Comparison of ENCODE assay signal across 9 cellular contexts in genomic region chr17:48478224-48479013, GRCh38. TPM values are rescaled to one million over a fixed set of nuclear protein-coding genes. Genes with fewer than 3 reads are reported as not detected.
A peak's percentile ranks its signal among the peaks of the same experiment; 100 is the strongest.
DNase-seq lines count a peak whose midpoint lies in the region; ATAC-seq, FAIRE-seq and TF ChIP-seq lines count a peak whose summit lies in the region.
"Had no signal": no experiment of that assay in that cellular context is flagged by ENCODE, and none has a peak within 500 bp of the region (broad histone marks: within the 10 kb centered on the region; RNA-seq: fewer than 3 reads in every experiment).

No MANE protein-coding gene starts in this region.

- TF ChIP-seq EP300 in K562 (IDR thresholded peaks at IDR 0.05; ENCODE audit: low read length), result peak; percentile 90

- DNase-seq in GM12864 (ENCODE audit: low read depth) (peak; percentile 81), K562 (ENCODE audit: extremely low read depth in 1 of 4, low spot score in 3 of 4) (peak; percentile 63 to 90 (median 72)), SK-N-DZ (ENCODE audit: low spot score) (no peak), NCI-H748 (lab: John Stamatoyannopoulos, UW; ENCODE audit: unreplicated experiment) (no peak), RCC 7860 (ENCODE audit: low spot score) (no peak), thyroid gland (no peak)

- WGBS in K562 (ENCODE audit: insufficient coverage, low coverage, missing lambda C conversion rate), result 11% methylated on average over 9 of the region's 9 CpGs
- 78 to 81% methylated on average over 9 of the region's 9 CpGs for WGBS in thyroid gland, 2 donors

- no peaks in the 10 kb centered on the region for H3K27me3 ChIP-seq in K562 (ENCODE audit: control insufficient read depth in 2 of 2, insufficient read depth in 2 of 2, low read length in 2 of 2)
- H3K27me3 ChIP-seq in thyroid gland, result no peaks in the 10 kb centered on the region

- no peaks in the 10 kb centered on the region for H3K9me1 ChIP-seq in K562 (ENCODE audit: control insufficient read depth, insufficient read depth, low read length)

- H4K20me1 ChIP-seq in K562 (replicated peaks; ENCODE audit: control insufficient read depth, insufficient read depth, low read length), result no peaks in the 10 kb centered on the region

- peak in 1 of 2 experiments; percentile 19; a peak in 1 of 4 replicates for TF ChIP-seq RAD21 in K562 (CRISPR knock-in tag; conservative IDR thresholded peaks at IDR 0.05 in 1 of 2, IDR thresholded peaks at IDR 0.05 in 1 of 2)

- peak overlapping the region; percentile 76 for H3K27ac ChIP-seq in K562 (ENCODE audit: extremely low read depth, low read depth, low read length)
- H3K27ac ChIP-seq in thyroid gland, result no peak overlapping the region

- H3K9me3 ChIP-seq in K562 (replicated peaks; ENCODE audit: control insufficient read depth, insufficient read depth, low read depth, low read length) (no peaks in the 10 kb centered on the region), thyroid gland (no peaks in the 10 kb centered on the region)

- peak overlapping the region; percentile 73 for H2AFZ ChIP-seq in K562 (ENCODE audit: low read depth, low read length)

- in situ Hi-C loops in K562 (cut with MboI), result no loop called here

- CTCF ChIA-PET in K562 (lab: Yijun Ruan, JAX; ENCODE audit: low intra/inter-chr PET ratio), result interaction anchor here (0.7 kb wide), 2 partner anchors 63 to 116 kb away, joined by 3 read pairs; no protein-coding TSS in a partner anchor

- no peaks in the 10 kb centered on the region for H3K36me3 ChIP-seq in K562 (ENCODE audit: control insufficient read depth, insufficient read depth, low read length)
- no peaks in the 10 kb centered on the region for H3K36me3 ChIP-seq in thyroid gland

- ATAC-seq in GM19455 (IDR thresholded peaks at IDR 0.05; ENCODE audit: unreplicated experiment) (peak; percentile 64), HG03460 (IDR thresholded peaks at IDR 0.05; ENCODE audit: unreplicated experiment) (peak; percentile 87), K562 (peak; percentile 96)

- FAIRE-seq in K562 (lab: Jason Lieb, UNC) (peak; percentile 95), RCC 7860 (lab: Jason Lieb, UNC) (no peak)
- FAIRE-seq: bronchial epithelial cell had no signal

- BruUV-seq in K562 (replicated peaks; lab: Mats Ljungman, UMichigan), result no TSS peak

- peak overlapping the region; percentile 37 for H3K4me2 ChIP-seq in K562 (ENCODE audit: insufficient read depth, low read length)

- intact Hi-C loops in K562 (cut with micrococcal nuclease) (no loop called here), thyroid gland (cut with DNase I) (no loop called here)

- TF ChIP-seq POLR2A in K562 (conservative IDR thresholded peaks at IDR 0.05) (no peak), thyroid gland (IDR thresholded peaks at IDR 0.05) (no peak)

- H3K9ac ChIP-seq in K562 (ENCODE audit: insufficient read depth in 1 of 2, low read depth in 2 of 2, low read length in 2 of 2), result peak overlapping the region in 1 of 2 experiments; percentile 53; a peak in 2 of 4 replicates

- peak; percentile 29 for TF ChIP-seq CTCF in GM12864 (IDR thresholded peaks at IDR 0.05; ENCODE audit: low read depth, low read length, missing control alignments)
- peak in 1 of 3 experiments; percentile 12; a peak in 1 of 6 replicates for TF ChIP-seq CTCF in K562 (IDR thresholded peaks at IDR 0.05 in 2 of 3, conservative IDR thresholded peaks at IDR 0.05 in 1 of 3; ENCODE audit: insufficient read depth in 2 of 3, low read depth in 1 of 3, low read length in 3 of 3)
- no peak for TF ChIP-seq CTCF in thyroid gland (IDR thresholded peaks at IDR 0.05)

- H3K4me1 ChIP-seq in K562 (replicated peaks in 1 of 2; ENCODE audit: control insufficient read depth in 2 of 2, insufficient read depth in 2 of 2, low read length in 2 of 2) (peaks cover 5 to 38% of the 10 kb centered on the region in 2 experiments; a peak in 4 of 5 replicates), thyroid gland (no peaks in the 10 kb centered on the region)

- no peak overlapping the region for H3K4me3 ChIP-seq in GM12864 (ENCODE audit: low read depth, low read length)
- H3K4me3 ChIP-seq in K562, result no peak overlapping the region
- no peak overlapping the region for H3K4me3 ChIP-seq in thyroid gland (replicated peaks in 1 of 3)

- no peaks in the 10 kb centered on the region for H3K79me2 ChIP-seq in K562 (ENCODE audit: control insufficient read depth, insufficient read depth, low read length)

- POLR2A ChIA-PET in K562 (lab: Yijun Ruan, JAX), result interaction anchor here (0.8 kb wide), 1 partner anchor 147 kb away, joined by 5 read pairs; no protein-coding TSS in a partner anchor

TF ChIP-seq in K562, 482 proteins besides CTCF, POLR2A, EP300 and RAD21 (continues in another document):
- TF ChIP-seq CBX2 (IDR thresholded peaks at IDR 0.05; ENCODE audit: insufficient read depth, low read length, poor library complexity, severe bottlenecking) (no peak), BACH1 (tag; IDR thresholded peaks at IDR 0.05) (0 out of 2 replicates have a peak, but pooled peaks have one; percentile 74), MYBL2 (IDR thresholded peaks at IDR 0.05; ENCODE audit: low read depth) (no peak), MYBL2 (CRISPR knock-in tag; IDR thresholded peaks at IDR 0.05; ENCODE audit: borderline replicate concordance) (no peak), ZNF354B (CRISPR knock-in tag; IDR thresholded peaks at IDR 0.05) (no peak), BRCA1 (IDR thresholded peaks at IDR 0.05) (no peak), BRCA1 (CRISPR knock-in tag; IDR thresholded peaks at IDR 0.05) (no peak), HLTF (IDR thresholded peaks at IDR 0.05) (no peak), DMBX1 (CRISPR knock-in tag; IDR thresholded peaks at IDR 0.05; ENCODE audit: borderline replicate concordance) (0 out of 2 replicates have a peak, but pooled peaks have one; percentile 23), ATF3 (IDR thresholded peaks at IDR 0.05) (peak; percentile 87), ATF3 (CRISPR knock-in tag; conservative IDR thresholded peaks at IDR 0.05) (no peak; the same call in none of the 2 replicates)

RNA-seq across cellular contexts. Expression of gene SKAP1, which starts 48.4 kb away (rescaled TPM):
- not detected in 2 replicates for total RNA-seq in K562 (2011; cell fraction: chromatin; rRNA removed; ENCODE audit: low replicate concordance)
- total RNA-seq in K562 (2011; cell fraction: nucleolus; rRNA removed), result not detected in 2 replicates
- not detected in 2 replicates for total RNA-seq in K562 (2011; cell fraction: nucleoplasm; rRNA removed)
- total RNA-seq in K562 (2014; rRNA removed) (not detected in 2 replicates), K562 (2014; rRNA removed; fragmentation: Illumina TruSeq; extraction: Trizol) (not detected in 2 replicates), K562 (2015; rRNA removed; fragmentation: Illumina TruSeq; extraction: Trizol) (0.22 TPM in 1 of 2 replicates, not detected in the other), K562 (2021) (not detected in 2 replicates), thyroid gland (1 to 10 TPM in 2 of 4 donors, under 1 TPM in 2; 0.33 to 2.1 (median 1.0) TPM)
- polyA plus RNA-seq in K562 (2011; rRNA removed) (not detected in 2 replicates), K562 (2014; fragmentation: Illumina TruSeq; extraction: Trizol) (0.10 TPM in 1 of 2 replicates, not detected in the other), K562 (2014; fragmentation: Nextera tagmentation; extraction: Ambion mirVana) (under 1 TPM; 0.06 to 0.07 TPM), K562 (2014; rRNA removed) (0.80 TPM in 1 of 2 replicates, not detected in the other)
- not detected in 2 replicates for polyA plus RNA-seq in K562 (2011; cell fraction: cytosol; rRNA removed)
- not detected in 2 replicates for polyA plus RNA-seq in K562 (2011; cell fraction: nucleus; rRNA removed)
- polyA plus RNA-seq in K562 (2012), result 0.08 and 0.09 TPM in 2 replicates
- polyA minus RNA-seq in K562 (2011; rRNA and poly(A)+ RNA removed), result not detected in 2 replicates
- polyA minus RNA-seq in K562 (2011; cell fraction: cytosol; rRNA and poly(A)+ RNA removed), result not detected in 2 replicates
- polyA minus RNA-seq in K562 (2011; cell fraction: nucleus; rRNA and poly(A)+ RNA removed), result not detected in 2 replicates
- not detected in 2 replicates for polyA plus RNA-seq in SK-N-DZ (2014; cell fraction: cytosol; rRNA removed)
- not detected in 2 replicates for polyA plus RNA-seq in SK-N-DZ (2014; cell fraction: nucleus; rRNA removed)
- total RNA-seq: bronchial epithelial cell had no signal

RNA-seq across cellular contexts. Expression of gene HOXB1, which starts 52.4 kb away (rescaled TPM):
- total RNA-seq in K562 (2011; cell fraction: chromatin; rRNA removed; ENCODE audit: low replicate concordance), result not detected in 2 replicates
- not detected in 2 replicates for total RNA-seq in K562 (2011; cell fraction: nucleolus; rRNA removed)
- not detected in 2 replicates for total RNA-seq in K562 (2011; cell fraction: nucleoplasm; rRNA removed)
- total RNA-seq in K562 (2014; rRNA removed) (not detected in 2 replicates), K562 (2014; rRNA removed; fragmentation: Illumina TruSeq; extraction: Trizol) (not detected in 2 replicates), K562 (2015; rRNA removed; fragmentation: Illumina TruSeq; extraction: Trizol) (not detected in 2 replicates), K562 (2021) (not detected in 2 replicates), thyroid gland (not detected)
- polyA plus RNA-seq in K562 (2011; rRNA removed) (0.04 TPM in 1 of 2 replicates, not detected in the other), K562 (2014; fragmentation: Illumina TruSeq; extraction: Trizol) (not detected in 2 replicates), K562 (2014; fragmentation: Nextera tagmentation; extraction: Ambion mirVana) (not detected), K562 (2014; rRNA removed) (not detected in 2 replicates)
- not detected in 2 replicates for polyA plus RNA-seq in K562 (2011; cell fraction: cytosol; rRNA removed)
- polyA plus RNA-seq in K562 (2011; cell fraction: nucleus; rRNA removed), result not detected in 2 replicates
- polyA plus RNA-seq in K562 (2012), result not detected in 2 replicates
- not detected in 2 replicates for polyA minus RNA-seq in K562 (2011; rRNA and poly(A)+ RNA removed)
- polyA minus RNA-seq in K562 (2011; cell fraction: cytosol; rRNA and poly(A)+ RNA removed), result not detected in 2 replicates
- polyA minus RNA-seq in K562 (2011; cell fraction: nucleus; rRNA and poly(A)+ RNA removed), result not detected in 2 replicates
- polyA plus RNA-seq in SK-N-DZ (2014; cell fraction: cytosol; rRNA removed), result not detected in 2 replicates
- not detected in 2 replicates for polyA plus RNA-seq in SK-N-DZ (2014; cell fraction: nucleus; rRNA removed)
- total RNA-seq: bronchial epithelial cell had no signal

Comparison
In these comparisons a context has a peak if more than half of its experiments do, and no peak if none do; other contexts are left out.
1. DNase-seq: peak in GM12864 (single experiment) and K562 (4 of 4); none in SK-N-DZ (single experiment), NCI-H748 (single experiment), RCC 7860 (single experiment) and thyroid gland (0 of 2).
2. Peak in every context shown above with its lines, with median percentiles within 50 percentile points of each other: ATAC-seq.